Comparison of ENCODE assay signal across 35 cellular contexts in the genomic region with DNA sequence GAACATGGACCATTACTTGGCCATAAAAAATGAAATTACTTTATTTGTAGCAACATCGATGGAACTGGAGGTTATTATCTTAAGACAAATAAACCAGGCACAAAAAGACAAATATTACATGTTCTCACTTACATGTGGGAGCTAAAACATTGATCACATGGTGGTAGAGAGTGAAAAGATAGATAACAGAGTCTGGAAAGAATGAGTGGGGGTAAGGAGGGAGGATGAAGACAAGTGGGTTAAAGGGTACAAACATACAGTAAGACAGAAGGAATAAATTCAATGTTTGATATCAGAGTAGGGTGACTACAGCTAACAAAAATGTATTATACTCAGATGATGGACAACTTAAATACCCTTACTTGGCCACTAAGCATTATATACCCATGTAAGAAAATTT.
"Had no signal": no experiment of that assay in that cellular context is flagged by ENCODE, and none has a peak within 500 bp of the region (broad histone marks: within the 10 kb centered on the region; RNA-seq: fewer than 3 reads in every experiment).

No MANE protein-coding gene starts in this region.

- H3K9me3 ChIP-seq: MG63 had no signal

- H3K36me3 ChIP-seq: MG63 had no signal

- DNase-seq: Karpas-422, Kasumi-1, MG63, MM.1S, NCI-H1048, NCI-H1092, NCI-H1092 treated with DMSO at 0.1 percent for 48 hours, NCI-H1105, NCI-H1105 treated with DMSO at 0.1 percent for 48 hours, NCI-H1417, NCI-H1417 treated with DMSO at 0.1 percent for 48 hours, NCI-H1436, NCI-H1436 treated with DMSO at 0.1 percent for 48 hours, NCI-H146, NCI-H1694, NCI-H1694 treated with DMSO at 0.1 percent for 48 hours, NCI-H187, NCI-H187 treated with DMSO at 0.1 percent for 48 hours, NCI-H1930, NCI-H2029, NCI-H2029 treated with DMSO at 0.1 percent for 48 hours, NCI-H2081, NCI-H2081 treated with DMSO at 0.1 percent for 48 hours, NCI-H2107, NCI-H2171, NCI-H2171 treated with DMSO at 0.1 percent for 48 hours, NCI-H2227 treated with DMSO at 0.1 percent for 48 hours, NCI-H345, NCI-H446, NCI-H446 treated with DMSO at 0.1 percent for 48 hours, NCI-H510A, NCI-H510A treated with DMSO at 0.1 percent for 48 hours, NCI-H524, NCI-H524 treated with DMSO at 0.1 percent for 48 hours had no signal

- H3K9ac ChIP-seq: KMS-11 had no signal

- H3K27ac ChIP-seq: KMS-11 had no signal

- H3K4me3 ChIP-seq: MG63 had no signal

- H3K27me3 ChIP-seq: MG63 had no signal

- H3K4me2 ChIP-seq: KMS-11 had no signal
